ENCODE assay signal across 9 cellular contexts in the genomic region with DNA sequence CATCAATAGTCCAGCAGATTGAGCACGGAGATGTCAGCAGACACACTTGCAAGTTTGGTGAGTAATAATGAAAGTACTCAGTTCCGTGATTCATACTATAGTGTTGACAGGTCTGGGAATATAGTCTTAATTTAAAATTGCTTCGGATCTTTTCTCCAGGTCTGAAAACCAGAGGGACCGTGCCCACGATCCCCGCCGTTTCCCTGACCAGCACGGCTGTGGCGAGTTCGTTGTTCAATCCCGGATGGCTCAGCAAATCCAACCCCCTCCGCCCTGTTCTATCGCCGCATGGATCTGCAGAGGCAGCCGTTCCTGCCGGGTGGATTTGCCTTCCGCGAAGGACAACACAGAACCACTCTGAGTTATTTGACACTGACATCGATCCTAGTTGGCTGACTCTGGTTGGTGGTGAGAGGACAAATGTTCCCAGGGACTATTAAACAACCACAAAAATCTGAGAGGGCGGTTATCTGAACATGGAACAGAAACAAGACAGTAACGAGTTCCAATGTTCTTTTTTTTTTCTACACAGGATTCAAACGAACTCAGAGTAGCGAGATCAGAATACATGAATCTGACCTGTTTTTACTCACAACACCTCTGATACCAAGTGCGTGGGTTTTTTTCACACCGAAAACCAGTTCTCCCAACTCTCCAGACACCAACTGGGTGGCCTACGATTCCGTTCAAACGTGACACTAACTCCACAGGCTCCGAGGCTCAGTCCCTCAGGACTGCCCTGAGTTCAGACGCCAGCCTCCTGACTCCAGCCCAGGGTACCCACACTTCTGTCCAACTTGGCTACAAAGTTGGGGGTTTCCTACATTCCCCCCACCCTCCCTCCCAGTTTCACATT. TPM values are rescaled to one million over a fixed set of nuclear protein-coding genes. Genes with fewer than 3 reads are reported as not detected.
DNase-seq lines count a peak whose midpoint lies in the region; ATAC-seq and TF ChIP-seq lines count a peak whose summit lies in the region.
"Had no signal": no experiment of that assay in that cellular context is flagged by ENCODE, and none has a peak within 500 bp of the region (broad histone marks: within the 10 kb centered on the region; RNA-seq: fewer than 3 reads in every experiment).

No MANE protein-coding gene starts in this region.

- peak; percentile 37 for DNase-seq in Caki2 (ENCODE audit: low read depth)
- DNase-seq in T-helper 17 cell = no peak
- peak; percentile 97 for DNase-seq in fibroblast of mammary gland (ENCODE audit: low read depth)
- DNase-seq in spleen = no peak
- no peak for DNase-seq in HuH-7.5 (ENCODE audit: low spot score)
- DNase-seq in cerebellar nuclear complex (lab: John Stamatoyannopoulos, UW) = no peak

- TF ChIP-seq CTCF in fibroblast of mammary gland (conservative IDR thresholded peaks at IDR 0.05; ENCODE audit: control insufficient read depth, insufficient read depth, low read depth, low read length) (no peak), spleen (IDR thresholded peaks at IDR 0.05 in 8 of 11, conservative IDR thresholded peaks at IDR 0.05 in 3 of 11) (no peak)

- H3K4me1 ChIP-seq in spleen = peaks cover 14 to 66% (median 43%) of the 10 kb centered on the region in 6 donors

- H3K27me3 Mint-ChIP-seq in T-helper 17 cell = no peaks in the 10 kb centered on the region

- H3K4me3 ChIP-seq in fibroblast of mammary gland (ENCODE audit: control insufficient read depth, low read depth, low read length) (peak overlapping the region; percentile 37), spleen (peak overlapping the region in 7 of 8 donors; percentile 4 to 62 (median 18))

- H3K36me3 Mint-ChIP-seq in T-helper 17 cell (ENCODE audit: low read depth) = no peaks in the 10 kb centered on the region

- peak overlapping the region; percentile 97 for H3K27ac Mint-ChIP-seq in T-helper 17 cell

- no peaks in the 10 kb centered on the region for H3K36me3 ChIP-seq in spleen

- WGBS in spleen, 5 donors = 66 to 74% (median 73%) methylated on average over 30 of the region's 30 CpGs

- H3K9me3 ChIP-seq in T-helper 17 cell (ENCODE audit: control insufficient read depth, low read length, poor library complexity, severe bottlenecking) = no peaks in the 10 kb centered on the region
- H3K9me3 ChIP-seq in spleen = no peaks in the 10 kb centered on the region

- intact Hi-C loops in spleen (cut with DNase I; ENCODE audit: low total_unique reads) = no loop called here

- H3K4me3 Mint-ChIP-seq in T-helper 17 cell = peak overlapping the region; percentile 94

- peaks cover 58% of the 10 kb centered on the region for H3K4me1 Mint-ChIP-seq in T-helper 17 cell

- in situ Hi-C loops in Caki2 (cut with HindIII; ENCODE audit: low pct_unique_long_range_greater_than_20kb, low sequenced_read_pairs) = no loop called here

- peaks cover 0 to 19% (median 0%) of the 10 kb centered on the region in 7 donors for H3K27me3 ChIP-seq in spleen (replicated peaks in 1 of 7)

- no peak for TF ChIP-seq POLR2A in spleen (IDR thresholded peaks at IDR 0.05)

- peak overlapping the region in 6 of 8 donors; percentile 8 to 97 (median 53) for H3K27ac ChIP-seq in spleen
- H3K27ac ChIP-seq: VCaP had no signal

- ATAC-seq in GM19438 (IDR thresholded peaks at IDR 0.05; ENCODE audit: low read depth, unreplicated experiment) = peak; percentile 58
- ATAC-seq in HG03432 (IDR thresholded peaks at IDR 0.05; ENCODE audit: unreplicated experiment) = peak; percentile 54
- ATAC-seq in T-helper 17 cell = peak; percentile 28

RNA-seq across cellular contexts. Expression of gene RBM17, which starts 52.7 kb away (rescaled TPM):
- total RNA-seq in Caki2 (2014; rRNA removed; shearing (Covaris generic); ENCODE audit: low replicate concordance) = 17.9 and 21.9 TPM in 2 replicates
- total RNA-seq in T-helper 17 cell = 100 to 1,000 TPM; 133 to 146 TPM
- total RNA-seq in spleen = 100 to 1,000 TPM in 6 of 7 donors, 10 to 100 TPM in 1; 93.2 to 140 (median 120) TPM
- polyA plus RNA-seq in spleen = 100 to 1,000 TPM in 1 of 3 donors, 10 to 100 TPM in 2; 63.1 to 100 (median 93.5) TPM

Comparison
In these comparisons a context has a peak if more than half of its experiments do, and no peak if none do; other contexts are left out.
1. DNase-seq: peak in Caki2 (single experiment) and fibroblast of mammary gland (single experiment); none in T-helper 17 cell (0 of 3), spleen (single experiment), HuH-7.5 (single experiment) and cerebellar nuclear complex (0 of 2).
2. Peak in every context shown above with its lines, with median percentiles within 50 percentile points of each other: ATAC-seq.